ENCODE assay signal across 2 cellular contexts in the genomic region with DNA sequence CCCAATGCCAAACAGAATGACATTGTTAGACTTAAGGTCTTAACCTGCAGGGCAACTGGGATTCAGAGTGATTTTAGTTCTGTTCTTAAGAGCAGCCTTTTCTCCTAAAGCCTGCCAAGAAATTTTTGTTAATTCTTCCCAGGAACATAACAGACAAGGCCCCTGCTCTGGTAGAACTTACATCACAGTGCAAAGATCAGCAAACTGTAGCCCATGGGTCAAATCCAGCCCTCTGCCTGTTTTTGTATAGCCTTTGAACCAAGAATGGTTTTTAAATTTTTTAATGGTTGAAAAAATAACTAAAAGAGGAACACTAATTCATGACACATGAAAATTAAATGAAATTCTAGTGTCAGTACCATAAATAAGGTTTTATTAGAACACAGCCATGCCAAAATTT.
TF ChIP-seq lines count a peak whose summit lies in the region.

No MANE protein-coding gene starts in this region.

TF ChIP-seq in K562, 482 proteins besides CTCF, POLR2A, EP300 and RAD21:
- 0 out of 2 replicates have a peak, but pooled peaks have one; percentile 23 for TF ChIP-seq ZFX (CRISPR knock-in tag; IDR thresholded peaks at IDR 0.05)
- TF ChIP-seq, protein P1, sequence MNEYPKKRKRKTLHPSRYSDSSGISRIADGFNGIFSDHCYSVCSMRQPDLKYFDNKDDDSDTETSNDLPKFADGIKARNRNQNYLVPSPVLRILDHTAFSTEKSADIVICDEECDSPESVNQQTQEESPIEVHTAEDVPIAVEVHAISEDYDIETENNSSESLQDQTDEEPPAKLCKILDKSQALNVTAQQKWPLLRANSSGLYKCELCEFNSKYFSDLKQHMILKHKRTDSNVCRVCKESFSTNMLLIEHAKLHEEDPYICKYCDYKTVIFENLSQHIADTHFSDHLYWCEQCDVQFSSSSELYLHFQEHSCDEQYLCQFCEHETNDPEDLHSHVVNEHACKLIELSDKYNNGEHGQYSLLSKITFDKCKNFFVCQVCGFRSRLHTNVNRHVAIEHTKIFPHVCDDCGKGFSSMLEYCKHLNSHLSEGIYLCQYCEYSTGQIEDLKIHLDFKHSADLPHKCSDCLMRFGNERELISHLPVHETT (CRISPR knock-in tag; conservative IDR thresholded peaks at IDR 0.05 in 1 of 2, IDR thresholded peaks at IDR 0.05 in 1 of 2) = 0 out of 4 replicates have a peak, but pooled peaks of 1 of the 2 experiments have one; percentile 28
- 0 out of 2 replicates have a peak, but pooled peaks have one; percentile 21 for TF ChIP-seq POLR2G (IDR thresholded peaks at IDR 0.05; ENCODE audit: low read depth, low read length)
- TF ChIP-seq ZKSCAN8 (CRISPR knock-in tag; IDR thresholded peaks at IDR 0.05) = 0 out of 2 replicates have a peak, but pooled peaks have one; percentile 21
- no peak for TF ChIP-seq HSF4 (CRISPR knock-in tag; IDR thresholded peaks at IDR 0.05; ENCODE audit: borderline replicate concordance)
- TF ChIP-seq ZNF561 (CRISPR knock-in tag; conservative IDR thresholded peaks at IDR 0.05) = no peak

TF ChIP-seq in liver, 16 proteins besides CTCF, POLR2A, EP300 and RAD21:
- TF ChIP-seq HNF4G (IDR thresholded peaks at IDR 0.05) (peak; percentile 49), JUND (IDR thresholded peaks at IDR 0.05) (no peak), SP1 (IDR thresholded peaks at IDR 0.05) (peak; percentile 30), NR2F2 (IDR thresholded peaks at IDR 0.05) (peak; percentile 33), HNF4A (conservative IDR thresholded peaks at IDR 0.05) (peak; percentile 90), YY1 (IDR thresholded peaks at IDR 0.05) (no peak), GABPA (IDR thresholded peaks at IDR 0.05 in 1 of 2, conservative IDR thresholded peaks at IDR 0.05 in 1 of 2) (no peak), RXRA (IDR thresholded peaks at IDR 0.05) (peak; percentile 46 to 52)
- TF ChIP-seq, protein P2, sequence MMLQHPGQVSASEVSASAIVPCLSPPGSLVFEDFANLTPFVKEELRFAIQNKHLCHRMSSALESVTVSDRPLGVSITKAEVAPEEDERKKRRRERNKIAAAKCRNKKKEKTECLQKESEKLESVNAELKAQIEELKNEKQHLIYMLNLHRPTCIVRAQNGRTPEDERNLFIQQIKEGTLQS (IDR thresholded peaks at IDR 0.05) = peak; percentile 23
